In the genomic region with DNA sequence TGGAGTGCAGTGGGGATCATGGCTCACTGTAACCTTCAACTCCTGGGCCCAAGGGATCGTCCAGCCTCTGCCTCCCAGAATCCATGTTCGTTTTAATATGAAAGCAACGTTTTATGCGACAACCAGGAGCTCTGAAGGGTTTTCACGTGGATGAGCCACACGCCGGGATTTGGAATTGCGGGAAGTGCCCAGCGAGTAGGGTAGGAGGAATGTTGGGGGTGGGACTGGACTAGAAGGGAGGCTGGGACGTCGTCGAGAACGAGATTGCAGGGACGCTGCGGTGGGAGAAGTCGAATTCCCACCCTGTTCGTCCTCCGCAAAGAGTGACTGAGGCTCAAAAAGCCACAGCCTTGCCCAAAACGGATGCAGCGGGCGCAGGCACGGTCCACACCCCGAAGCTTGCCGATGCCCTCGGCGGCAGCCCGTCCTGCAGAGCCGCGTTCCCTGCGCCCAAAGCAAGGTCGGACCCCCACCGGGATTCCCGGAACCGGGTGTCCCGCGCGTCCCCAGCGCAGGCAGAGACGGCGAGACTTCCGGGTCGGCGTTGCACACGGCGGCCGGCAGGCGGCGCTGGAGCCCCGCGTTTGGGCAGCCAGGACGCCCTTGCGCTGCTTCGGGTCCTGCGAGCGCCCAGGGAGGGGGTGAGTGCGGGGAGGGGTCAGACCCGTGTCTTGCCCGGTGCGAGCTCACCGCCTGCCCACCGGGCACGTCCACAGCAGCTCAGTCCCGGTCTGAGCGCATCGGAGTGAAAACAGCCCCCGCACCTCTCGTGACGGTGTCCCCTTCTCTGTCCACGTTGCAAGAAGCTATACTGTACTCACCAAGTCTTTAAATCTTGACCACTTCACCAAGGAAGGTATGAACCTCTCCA, we compare ENCODE assay signal across 8 cellular contexts.
DNase-seq lines count a peak whose midpoint lies in the region; ATAC-seq lines count a peak whose summit lies in the region.

No MANE protein-coding gene starts in this region.

- H3K27me3 ChIP-seq in mesendoderm (ENCODE audit: insufficient read depth, low read length, poor library complexity), result no peaks in the 10 kb centered on the region

- peak overlapping the region; percentile 95 for H3K4me2 ChIP-seq in mesendoderm (ENCODE audit: low read length)

- DNase-seq in Ammon's horn (ENCODE audit: low spot score), result peak; percentile 80
- peak; percentile 33 for DNase-seq in NCI-H748 treated with DMSO at 0.1 percent for 48 hours (lab: John Stamatoyannopoulos, UW)
- DNase-seq in activated CD8-positive, alpha-beta memory T cell treated with anti-CD3 and anti-CD28 coated beads for 24 hours, result peak; percentile 95
- DNase-seq in effector memory CD8-positive, alpha-beta T cell, result peak; percentile 75 to 81 (median 78)
- peak; percentile 85 for DNase-seq in mesendoderm
- DNase-seq in stimulated activated CD8-positive, alpha-beta memory T cell treated with anti-CD3 and anti-CD28 coated beads, Interleukin-15, amount 100 ng/mL, for 1 hour (ENCODE audit: low read depth), result peak; percentile 48

- H2BK5ac ChIP-seq in mesendoderm (ENCODE audit: low read length), result no peak overlapping the region

- H3K27ac ChIP-seq in mesendoderm (ENCODE audit: low read depth, low read length), result no peak overlapping the region

- H3K56ac ChIP-seq in mesendoderm (ENCODE audit: low read length), result peak overlapping the region; percentile 98

- H2AK5ac ChIP-seq in mesendoderm (ENCODE audit: low read length), result no peak overlapping the region

- peak overlapping the region; percentile 85 to 87 for H3K4me3 Mint-ChIP-seq in effector memory CD8-positive, alpha-beta T cell

- peak overlapping the region; percentile 76 for H3K4me3 ChIP-seq in mesendoderm (ENCODE audit: low read length)

- peak overlapping the region; percentile 84 to 85 for H3K27ac Mint-ChIP-seq in effector memory CD8-positive, alpha-beta T cell

- peak overlapping the region; percentile 52 for H3K23ac ChIP-seq in mesendoderm (ENCODE audit: low read length)

- H3K4ac ChIP-seq in mesendoderm (ENCODE audit: low read depth, low read length), result no peak overlapping the region

- H3K4me1 Mint-ChIP-seq in effector memory CD8-positive, alpha-beta T cell (ENCODE audit: low read depth in 2 of 2), result peaks cover 4 to 11% of the 10 kb centered on the region in 2 donors

- H2BK120ac ChIP-seq in mesendoderm (ENCODE audit: low read depth, low read length), result no peak overlapping the region

- H3K79me2 ChIP-seq in mesendoderm (ENCODE audit: control insufficient read depth, insufficient read depth, low read length), result no peaks in the 10 kb centered on the region

- WGBS in mesendoderm (ENCODE audit: extremely low coverage, insufficient coverage, low lambda C conversion rate), result no CpG with 5 or more reads among the region's 69 CpGs

- no peaks in the 10 kb centered on the region for H3K9me3 Mint-ChIP-seq in effector memory CD8-positive, alpha-beta T cell

- ATAC-seq in GM19023 (IDR thresholded peaks at IDR 0.05; ENCODE audit: unreplicated experiment), result peak; percentile 81
- ATAC-seq in HG03354 (IDR thresholded peaks at IDR 0.05; ENCODE audit: poor library complexity, severe bottlenecking, unreplicated experiment), result peak; percentile 81
- ATAC-seq in effector memory CD8-positive, alpha-beta T cell (replicated peaks), result peak; percentile 91

- H3K9ac ChIP-seq in mesendoderm (ENCODE audit: low read length), result peak overlapping the region; percentile 95

- H3K27me3 Mint-ChIP-seq in effector memory CD8-positive, alpha-beta T cell, result peaks cover 0 to 21% of the 10 kb centered on the region in 2 donors

- H3K36me3 ChIP-seq in mesendoderm (ENCODE audit: control insufficient read depth, insufficient read depth, low read length), result no peaks in the 10 kb centered on the region

- no peak overlapping the region for H3K18ac ChIP-seq in mesendoderm (ENCODE audit: low read length)

- no peak overlapping the region for H4K8ac ChIP-seq in mesendoderm (ENCODE audit: low read depth, low read length)

- H4K5ac ChIP-seq in mesendoderm (ENCODE audit: low read length), result no peak overlapping the region

- no peak overlapping the region for H2BK15ac ChIP-seq in mesendoderm (replicated peaks; ENCODE audit: low read depth)

- H3K36me3 Mint-ChIP-seq in effector memory CD8-positive, alpha-beta T cell (ENCODE audit: insufficient read depth), result no peaks in the 10 kb centered on the region

- no peaks in the 10 kb centered on the region for H3K79me1 ChIP-seq in mesendoderm (ENCODE audit: low read length)

- no peaks in the 10 kb centered on the region for H3K4me1 ChIP-seq in mesendoderm (ENCODE audit: control insufficient read depth, low read depth, low read length)

Comparison
In these comparisons a context has a peak if more than half of its experiments do, and no peak if none do; other contexts are left out.
1. DNase-seq: peak in every context shown above with its lines; median percentile 95 in activated CD8-positive, alpha-beta memory T cell treated with anti-CD3 and anti-CD28 coated beads for 24 hours; 85 in mesendoderm; 80 in Ammon's horn; 78 in effector memory CD8-positive, alpha-beta T cell; 48 in stimulated activated CD8-positive, alpha-beta memory T cell treated with anti-CD3 and anti-CD28 coated beads, Interleukin-15, amount 100 ng/mL, for 1 hour; 33 in NCI-H748 treated with DMSO at 0.1 percent for 48 hours.